12 cellular contexts compared by ENCODE assay signal in genomic region chr4:56870927-56871326, GRCh38. TPM values are rescaled to one million over a fixed set of nuclear protein-coding genes. Genes with fewer than 3 reads are reported as not detected.
DNase-seq lines count a peak whose midpoint lies in the region; ATAC-seq and TF ChIP-seq lines count a peak whose summit lies in the region.
"Had no signal": no experiment of that assay in that cellular context is flagged by ENCODE, and none has a peak within 500 bp of the region (broad histone marks: within the 10 kb centered on the region; RNA-seq: fewer than 3 reads in every experiment).

No MANE protein-coding gene starts in this region.

- ATAC-seq in GM21423 (IDR thresholded peaks at IDR 0.05; ENCODE audit: unreplicated experiment), result no peak
- ATAC-seq in HG02610 (IDR thresholded peaks at IDR 0.05; ENCODE audit: unreplicated experiment), result no peak
- ATAC-seq: activated CD8-positive, alpha-beta memory T cell treated with anti-CD3 and anti-CD28 coated beads, Interleukin-2, amount 10 ng/mL, durations not matched to agents 7 days and 5 days had no signal

- peak overlapping the region; percentile 37 for H3K27ac ChIP-seq in A673 (ENCODE audit: low read depth, low read length, poor library complexity, severe bottlenecking)
- H3K27ac ChIP-seq: C4-2B had no signal

- no peaks in the 10 kb centered on the region for H3K9me3 ChIP-seq in A673 (ENCODE audit: low read depth, low read length, poor library complexity, severe bottlenecking)

- DNase-seq in A673 (ENCODE audit: low spot score) (peak; percentile 51), GM04503 (ENCODE audit: low read depth) (peak; percentile 20), NCI-H526 treated with DMSO at 0.1 percent for 48 hours (lab: John Stamatoyannopoulos, UW) (peak; percentile 24), fibroblast of mammary gland (ENCODE audit: low read depth) (peak; percentile 58), activated gamma-delta T cell treated with Interleukin-2 at 50 U/mL for 16 hours (no peak), kidney glomerular epithelial cell (lab: John Stamatoyannopoulos, UW) (no peak)
- DNase-seq: activated CD8-positive, alpha-beta memory T cell treated with anti-CD3 and anti-CD28 coated beads, Interleukin-2, amount 10 ng/mL, durations not matched to agents 7 days and 5 days had no signal

- H3K36me3 ChIP-seq in A673 (ENCODE audit: insufficient read depth, low read length, poor library complexity, severe bottlenecking), result no peaks in the 10 kb centered on the region

- POLR2A ChIA-PET in A673 (lab: Charles Lee; ENCODE audit: low non-redundant PET), result no interaction called here

- intact Hi-C loops in A673 (cut with micrococcal nuclease; ENCODE audit: unreplicated experiment), result no loop called here

- H3K4me1 ChIP-seq in A673 (ENCODE audit: insufficient read depth, low read length, poor library complexity, severe bottlenecking), result peaks cover 13% of the 10 kb centered on the region

- CTCF ChIA-PET in A673 (lab: Charles Lee), result no interaction called here

- no peaks in the 10 kb centered on the region for H3K27me3 ChIP-seq in A673 (replicated peaks; ENCODE audit: insufficient read depth, low read depth, low read length, poor library complexity)

- BruUV-seq in A673 (replicated peaks; lab: Mats Ljungman, UMichigan), result no TSS peak

- H3K4me3 ChIP-seq in A673 (ENCODE audit: low read depth, low read length, poor library complexity, severe bottlenecking), result no peak overlapping the region
- no peak overlapping the region for H3K4me3 ChIP-seq in fibroblast of mammary gland (ENCODE audit: control insufficient read depth, low read depth, low read length)

- TF ChIP-seq CTCF in A673 (conservative IDR thresholded peaks at IDR 0.05; ENCODE audit: low read depth, low read length) (no peak), fibroblast of mammary gland (conservative IDR thresholded peaks at IDR 0.05; ENCODE audit: control insufficient read depth, insufficient read depth, low read depth, low read length) (no peak)

RNA-seq across cellular contexts. Expression of gene REST, which starts 36.8 kb away (rescaled TPM):
- 23.7 and 24.6 TPM in 2 replicates for total RNA-seq in A673 (2021)

RNA-seq across cellular contexts. Expression of gene SPINK2, which starts 49.4 kb away (rescaled TPM):
- total RNA-seq in A673 (2021), result not detected in 2 replicates
- total RNA-seq: dermis blood vessel endothelial cell, subcutaneous adipose tissue had no signal

Comparison
In these comparisons a context has a peak if more than half of its experiments do, and no peak if none do; other contexts are left out.
1. DNase-seq: peak in A673 (single experiment), GM04503 (single experiment), NCI-H526 treated with DMSO at 0.1 percent for 48 hours (single experiment) and fibroblast of mammary gland (single experiment); none in activated gamma-delta T cell treated with Interleukin-2 at 50 U/mL for 16 hours (single experiment) and kidney glomerular epithelial cell (single experiment).